In the genomic region with DNA sequence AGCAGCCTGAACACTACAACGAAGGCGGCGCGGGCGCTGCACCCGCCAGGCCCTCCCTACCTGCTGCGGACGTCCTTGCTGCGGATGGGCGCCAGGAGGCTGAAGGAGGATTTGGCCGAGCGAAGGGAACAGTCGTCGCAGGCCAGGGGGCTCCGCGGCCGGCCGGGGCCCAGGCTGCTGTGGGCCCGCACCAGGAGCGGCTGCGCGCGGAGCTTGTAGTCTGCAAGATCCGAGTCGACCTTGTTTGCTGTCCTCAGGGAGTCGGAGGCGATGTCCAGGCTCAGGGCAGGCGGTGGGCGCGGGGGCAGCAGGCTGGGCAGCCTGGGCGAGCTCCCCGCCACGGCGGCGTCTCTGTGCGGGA, we compare ENCODE assay signal across 6 cellular contexts. TPM values are rescaled to one million over a fixed set of nuclear protein-coding genes. Genes with fewer than 3 reads are reported as not detected.
A peak's percentile ranks its signal among the peaks of the same experiment; 100 is the strongest.
DNase-seq lines count a peak whose midpoint lies in the region; ATAC-seq and TF ChIP-seq lines count a peak whose summit lies in the region.

No MANE protein-coding gene starts in this region.

- no peak for TF ChIP-seq CTCF in mucosa of descending colon (IDR thresholded peaks at IDR 0.05)

- intact Hi-C loops in mucosa of descending colon (cut with DNase I, micrococcal nuclease), result no loop called here

- H3K4me1 Mint-ChIP-seq in activated naive CD4-positive, alpha-beta T cell treated with anti-CD3 and anti-CD28 coated beads, Interleukin-2, amount 50 U/mL, for 24 hours, result peaks cover 26% of the 10 kb centered on the region
- H3K4me1 Mint-ChIP-seq in activated naive CD8-positive, alpha-beta T cell treated with anti-CD3 and anti-CD28 coated beads, Interleukin-2, amount 10 ng/mL, durations not matched to agents 7 days and 5 days, result peaks cover 21% of the 10 kb centered on the region

- H3K36me3 Mint-ChIP-seq in activated naive CD4-positive, alpha-beta T cell treated with anti-CD3 and anti-CD28 coated beads, Interleukin-2, amount 50 U/mL, for 24 hours, result no peaks in the 10 kb centered on the region
- H3K36me3 Mint-ChIP-seq in activated naive CD8-positive, alpha-beta T cell treated with anti-CD3 and anti-CD28 coated beads, Interleukin-2, amount 10 ng/mL, durations not matched to agents 7 days and 5 days, result no peaks in the 10 kb centered on the region

- no peaks in the 10 kb centered on the region for H3K9me3 ChIP-seq in mucosa of descending colon

- POLR2A ChIA-PET in activated naive CD8-positive, alpha-beta T cell treated with anti-CD3 and anti-CD28 coated beads, Interleukin-2, amount 10 ng/mL, durations not matched to agents 7 days and 5 days (lab: Charles Lee), result interaction anchor here (1.0 to 1.4 kb wide), 5 partner anchors 9 to 76 kb away, joined by 3 to 9 read pairs (median 3); no protein-coding TSS in a partner anchor

- no peak overlapping the region for H3K27ac Mint-ChIP-seq in activated naive CD4-positive, alpha-beta T cell treated with anti-CD3 and anti-CD28 coated beads, Interleukin-2, amount 50 U/mL, for 24 hours
- peak overlapping the region; percentile 69 for H3K27ac Mint-ChIP-seq in activated naive CD8-positive, alpha-beta T cell treated with anti-CD3 and anti-CD28 coated beads, Interleukin-2, amount 10 ng/mL, durations not matched to agents 7 days and 5 days

- peak overlapping the region; percentile 81 for H3K4me3 Mint-ChIP-seq in activated naive CD4-positive, alpha-beta T cell treated with anti-CD3 and anti-CD28 coated beads, Interleukin-2, amount 50 U/mL, for 24 hours
- H3K4me3 Mint-ChIP-seq in activated naive CD8-positive, alpha-beta T cell treated with anti-CD3 and anti-CD28 coated beads, Interleukin-2, amount 10 ng/mL, durations not matched to agents 7 days and 5 days, result peak overlapping the region; percentile 83

- H3K9me3 Mint-ChIP-seq in activated naive CD4-positive, alpha-beta T cell treated with anti-CD3 and anti-CD28 coated beads, Interleukin-2, amount 50 U/mL, for 24 hours, result no peaks in the 10 kb centered on the region
- no peaks in the 10 kb centered on the region for H3K9me3 Mint-ChIP-seq in activated naive CD8-positive, alpha-beta T cell treated with anti-CD3 and anti-CD28 coated beads, Interleukin-2, amount 10 ng/mL, durations not matched to agents 7 days and 5 days

- no peaks in the 10 kb centered on the region for H3K27me3 Mint-ChIP-seq in activated naive CD4-positive, alpha-beta T cell treated with anti-CD3 and anti-CD28 coated beads, Interleukin-2, amount 50 U/mL, for 24 hours
- no peaks in the 10 kb centered on the region for H3K27me3 Mint-ChIP-seq in activated naive CD8-positive, alpha-beta T cell treated with anti-CD3 and anti-CD28 coated beads, Interleukin-2, amount 10 ng/mL, durations not matched to agents 7 days and 5 days

- ATAC-seq in activated naive CD8-positive, alpha-beta T cell treated with anti-CD3 and anti-CD28 coated beads, Interleukin-2, amount 10 ng/mL, durations not matched to agents 7 days and 5 days (ENCODE audit: low read depth), result peak; percentile 11
- peak; percentile 25 for ATAC-seq in mucosa of descending colon
- no peak for ATAC-seq in left lobe of liver

- peaks cover 21% of the 10 kb centered on the region for H3K4me1 ChIP-seq in mucosa of descending colon (ENCODE audit: low read depth)

- no peaks in the 10 kb centered on the region for H3K36me3 ChIP-seq in mucosa of descending colon (ENCODE audit: low read depth)

- no peak for DNase-seq in activated naive CD4-positive, alpha-beta T cell treated with anti-CD3 and anti-CD28 coated beads, Interleukin-2, amount 50 U/mL, for 16 hours
- DNase-seq in activated naive CD8-positive, alpha-beta T cell treated with anti-CD3 and anti-CD28 coated beads, Interleukin-2, amount 10 ng/mL, durations not matched to agents 7 days and 5 days, result no peak
- DNase-seq in mucosa of descending colon (peak in 1 of 3 donors; percentile 18), left lobe of liver (ENCODE audit: low spot score) (no peak), NCI-H187 treated with DMSO at 0.1 percent for 48 hours (lab: John Stamatoyannopoulos, UW) (no peak)

- H3K4me3 ChIP-seq in mucosa of descending colon, result peak overlapping the region; percentile 80

RNA-seq across cellular contexts. Expression of a gene that starts 1.1 kb away (rescaled TPM):
- total RNA-seq in activated naive CD8-positive, alpha-beta T cell treated with anti-CD3 and anti-CD28 coated beads, Interleukin-2, amount 10 ng/mL, durations not matched to agents 7 days and 5 days, result 10 to 100 TPM; 22.8 to 23.0 TPM
- total RNA-seq in mucosa of descending colon (10 to 100 TPM in 1 of 3 donors, 1 to 10 TPM in 2; 9.5 to 14.4 (median 9.6) TPM), left lobe of liver (8.8 TPM)

RNA-seq across cellular contexts. Expression of a gene that starts 28.1 kb away (rescaled TPM):
- 10 to 100 TPM; 60.6 to 65.6 TPM for total RNA-seq in activated naive CD8-positive, alpha-beta T cell treated with anti-CD3 and anti-CD28 coated beads, Interleukin-2, amount 10 ng/mL, durations not matched to agents 7 days and 5 days
- total RNA-seq in mucosa of descending colon (10 to 100 TPM; 42.1 to 50.7 (median 45.1) TPM), left lobe of liver (59.3 TPM)

RNA-seq across cellular contexts. Expression of a gene that starts 28.1 kb away (rescaled TPM):
- 10 to 100 TPM; 55.5 to 56.2 TPM for total RNA-seq in activated naive CD8-positive, alpha-beta T cell treated with anti-CD3 and anti-CD28 coated beads, Interleukin-2, amount 10 ng/mL, durations not matched to agents 7 days and 5 days
- total RNA-seq in mucosa of descending colon (10 to 100 TPM; 27.8 to 47.6 (median 33.2) TPM), left lobe of liver (39.5 TPM)

RNA-seq across cellular contexts. Expression of a gene that starts 38.6 kb away (rescaled TPM):
- total RNA-seq in activated naive CD8-positive, alpha-beta T cell treated with anti-CD3 and anti-CD28 coated beads, Interleukin-2, amount 10 ng/mL, durations not matched to agents 7 days and 5 days, result 1 to 10 TPM; 9.6 to 9.9 TPM
- total RNA-seq in mucosa of descending colon, result 1 to 10 TPM; 7.4 to 7.6 (median 7.6) TPM
- total RNA-seq in left lobe of liver, result 7.2 TPM

RNA-seq across cellular contexts. Expression of a gene that starts 44.3 kb away (rescaled TPM):
- total RNA-seq in activated naive CD8-positive, alpha-beta T cell treated with anti-CD3 and anti-CD28 coated beads, Interleukin-2, amount 10 ng/mL, durations not matched to agents 7 days and 5 days, result 10 to 100 TPM; 88.0 to 90.2 TPM
- 10 to 100 TPM; 60.0 to 69.5 (median 69.3) TPM for total RNA-seq in mucosa of descending colon
- 71.8 TPM for total RNA-seq in left lobe of liver
